12 cellular contexts compared by ENCODE assay signal in genomic region chr17:1047177-1047885, GRCh38. TPM values are rescaled to one million over a fixed set of nuclear protein-coding genes. Genes with fewer than 3 reads are reported as not detected.
DNase-seq lines count a peak whose midpoint lies in the region; ATAC-seq and TF ChIP-seq lines count a peak whose summit lies in the region.
"Had no signal": no experiment of that assay in that cellular context is flagged by ENCODE, and none has a peak within 500 bp of the region (broad histone marks: within the 10 kb centered on the region; RNA-seq: fewer than 3 reads in every experiment).

No MANE protein-coding gene starts in this region.

- H3K27me3 Mint-ChIP-seq in T-helper 17 cell (no peaks in the 10 kb centered on the region), nephron (ENCODE audit: low read depth) (peaks cover 3% of the 10 kb centered on the region)

- peak overlapping the region; percentile 91 for H3K27ac ChIP-seq in AG04450 (ENCODE audit: low read depth, low read length)

- H3K9me3 Mint-ChIP-seq in nephron, result no peaks in the 10 kb centered on the region

- no peaks in the 10 kb centered on the region; the same call in 1 of the 2 replicates for H3K9me3 ChIP-seq in AG04450 (ENCODE audit: control insufficient read depth, insufficient read depth, low read length)
- H3K9me3 ChIP-seq in T-helper 17 cell (ENCODE audit: control insufficient read depth, low read length, poor library complexity, severe bottlenecking), result no peaks in the 10 kb centered on the region
- H3K9me3 ChIP-seq: HAP-1 had no signal

- CTCF ChIA-PET in AG04450 (lab: Charles Lee), result interaction anchor here (0.9 to 2.3 kb wide), 2 partner anchors 9 to 48 kb away, joined by 4 to 18 read pairs; no protein-coding TSS in a partner anchor

- no peaks in the 10 kb centered on the region for H3K27me3 ChIP-seq in AG04450 (ENCODE audit: control insufficient read depth, insufficient read depth, low read length)

- peaks cover 14% of the 10 kb centered on the region for H3K4me1 Mint-ChIP-seq in T-helper 17 cell
- H3K4me1 Mint-ChIP-seq in nephron, result peaks cover 47% of the 10 kb centered on the region

- H3K36me3 Mint-ChIP-seq in T-helper 17 cell (ENCODE audit: low read depth), result peaks cover 2% of the 10 kb centered on the region
- peaks cover 20% of the 10 kb centered on the region for H3K36me3 Mint-ChIP-seq in nephron (ENCODE audit: low read depth)

- ATAC-seq in T-helper 17 cell (no peak), HG03432 (IDR thresholded peaks at IDR 0.05; ENCODE audit: unreplicated experiment) (no peak), GM18870 (IDR thresholded peaks at IDR 0.05; ENCODE audit: unreplicated experiment) (no peak)

- DNase-seq in AG04450 (ENCODE audit: low read depth, low spot score), result peak; percentile 78
- DNase-seq in T-helper 17 cell, result no peak
- peak; percentile 55 for DNase-seq in fibroblast of villous mesenchyme (ENCODE audit: low read depth)
- no peak for DNase-seq in NCI-H1092 (lab: John Stamatoyannopoulos, UW)
- DNase-seq in GM19240 (ENCODE audit: insufficient read length, low spot score), result no peak
- DNase-seq: activated CD4-positive, alpha-beta T cell treated with anti-CD3 and anti-CD28 coated beads, Interleukin-2, amount 50 U/mL, for 4 hours; activated naive CD4-positive, alpha-beta T cell; NCI-H774 had no signal

- no peak overlapping the region for H3K4me3 Mint-ChIP-seq in T-helper 17 cell
- no peak overlapping the region for H3K4me3 Mint-ChIP-seq in nephron

- POLR2A ChIA-PET in AG04450 (lab: Yijun Ruan, JAX), result interaction anchor here (0.6 to 1.5 kb wide), 4 partner anchors 11 to 51 kb away, joined by 3 to 10 read pairs (median 5); partner anchors contain the start of gene TIMM22

- H3K4me3 ChIP-seq in AG04450 (ENCODE audit: low read depth, low read length) (no peak overlapping the region), fibroblast of villous mesenchyme (ENCODE audit: low read depth, low read length) (no peak overlapping the region)
- H3K4me3 ChIP-seq: HAP-1 had no signal

- TF ChIP-seq CTCF in AG04450 (IDR thresholded peaks at IDR 0.05; ENCODE audit: low read depth, low read length), result no peak
- no peak for TF ChIP-seq CTCF in fibroblast of villous mesenchyme (IDR thresholded peaks at IDR 0.05; ENCODE audit: insufficient read depth, low read depth, low read length)
- TF ChIP-seq CTCF in nephron (IDR thresholded peaks at IDR 0.05; ENCODE audit: unreplicated experiment in 3 of 3), result peak in 2 of 3 experiments; percentile 19 to 22

- peak overlapping the region; percentile 43 for H3K27ac Mint-ChIP-seq in T-helper 17 cell
- peak overlapping the region; percentile 84 to 95 (median 92) for H3K27ac Mint-ChIP-seq in nephron

RNA-seq across cellular contexts. Expression of gene TIMM22, which starts 50.4 kb away (rescaled TPM):
- polyA plus RNA-seq in AG04450 (2011; rRNA removed), result 17.7 and 18.1 TPM in 2 replicates
- 13.9 and 15.9 TPM in 2 replicates for polyA minus RNA-seq in AG04450 (2011; rRNA and poly(A)+ RNA removed)
- total RNA-seq in T-helper 17 cell, result 1 to 10 TPM; 7.4 to 8.3 TPM
- 16.8 and 20.3 TPM in 2 replicates for total RNA-seq in fibroblast of villous mesenchyme

Comparison
In these comparisons a context has a peak if more than half of its experiments do, and no peak if none do; other contexts are left out.
1. DNase-seq: peak in AG04450 (single experiment) and fibroblast of villous mesenchyme (single experiment); none in T-helper 17 cell (0 of 3), NCI-H1092 (single experiment) and GM19240 (single experiment).
2. CTCF ChIP-seq: peak in nephron (2 of 3); none in AG04450 (single experiment) and fibroblast of villous mesenchyme (single experiment).